30 cellular contexts compared by ENCODE assay signal in genomic region chr18:78915446-78916008, GRCh38.
"Had no signal": no experiment of that assay in that cellular context is flagged by ENCODE, and none has a peak within 500 bp of the region (broad histone marks: within the 10 kb centered on the region; RNA-seq: fewer than 3 reads in every experiment).

No MANE protein-coding gene starts in this region.

- H3K27me3 ChIP-seq: neutrophil, ovary, upper lobe of left lung had no signal

- H3K36me3 Mint-ChIP-seq: activated CD8-positive, alpha-beta memory T cell treated with anti-CD3 and anti-CD28 coated beads, Interleukin-2, amount 10 ng/mL, durations not matched to agents 7 days and 5 days; activated naive CD8-positive, alpha-beta T cell; immature natural killer cell; stimulated activated memory B cell treated with anti-CD40 and anti-IgM and Interleukin-4, amounts not matched to agents 10 μg/mL and 1 μg/mL and 100 μg/mL, for 72 hours had no signal

- H3K4me3 Mint-ChIP-seq: activated CD4-positive, alpha-beta T cell treated with anti-CD3 and anti-CD28 coated beads, Interleukin-2, amount 10 ng/mL, durations not matched to agents 7 days and 5 days; activated CD8-positive, alpha-beta memory T cell treated with anti-CD3 and anti-CD28 coated beads, Interleukin-2, amount 10 ng/mL, durations not matched to agents 7 days and 5 days; activated CD8-positive, alpha-beta T cell treated with anti-CD3 and anti-CD28 coated beads for 36 hours; activated naive CD8-positive, alpha-beta T cell; activated T-cell treated with anti-CD3 and anti-CD28 coated beads, Interleukin-2, amount 50 U/mL, for 72 hours; central memory CD8-positive, alpha-beta T cell; immature natural killer cell; nephron; stimulated activated memory B cell treated with anti-CD40 and anti-IgM and Interleukin-4, amounts not matched to agents 10 μg/mL and 1 μg/mL and 100 μg/mL, for 72 hours; stimulated activated naive CD8-positive, alpha-beta T cell treated with anti-CD3 and anti-CD28 coated beads, Interleukin-15, amount 100 ng/mL, for 72 hours; T-helper 17 cell; WTC11 had no signal

- H3K4me3 ChIP-seq: coronary artery, dorsolateral prefrontal cortex, gastroesophageal sphincter, heart left ventricle, lung, ovary, sigmoid colon, upper lobe of left lung had no signal

- H3K9me3 ChIP-seq: gastroesophageal sphincter, heart left ventricle, neutrophil, ovary, sigmoid colon, upper lobe of left lung had no signal

- DNase-seq: activated CD4-positive, alpha-beta T cell treated with anti-CD3 and anti-CD28 coated beads for 1 hour; activated CD4-positive, alpha-beta T cell treated with anti-CD3 and anti-CD28 coated beads, Interleukin-2, amount 10 ng/mL, durations not matched to agents 7 days and 5 days; activated CD8-positive, alpha-beta memory T cell treated with anti-CD3 and anti-CD28 coated beads, Interleukin-2, amount 10 ng/mL, durations not matched to agents 7 days and 5 days; activated CD8-positive, alpha-beta T cell treated with anti-CD3 and anti-CD28 coated beads for 36 hours; activated naive CD4-positive, alpha-beta T cell treated with Interleukin-2 at 50 U/mL for 16 hours; activated T-cell treated with anti-CD3 and anti-CD28 coated beads for 4 hours; activated T-cell treated with anti-CD3 and anti-CD28 coated beads, Interleukin-2, amount 50 U/mL, for 72 hours; anterior cingulate cortex; effector memory CD4-positive, alpha-beta T cell; heart left ventricle; hypothalamus; immature natural killer cell; ovary; sigmoid colon; small intestine; stimulated activated CD4-positive, alpha-beta T cell treated with anti-CD3 and anti-CD28 coated beads, Interleukin-4, amount 100 ng/mL, for 24 hours; stimulated activated naive CD8-positive, alpha-beta T cell treated with anti-CD3 and anti-CD28 coated beads, Interleukin-15, amount 100 ng/mL, for 72 hours; substantia nigra; T-helper 17 cell; upper lobe of left lung had no signal

- H3K9me3 Mint-ChIP-seq: activated CD4-positive, alpha-beta T cell treated with anti-CD3 and anti-CD28 coated beads, Interleukin-2, amount 10 ng/mL, durations not matched to agents 7 days and 5 days; activated CD8-positive, alpha-beta T cell treated with anti-CD3 and anti-CD28 coated beads for 36 hours; immature natural killer cell had no signal

- H3K4me1 ChIP-seq: gastroesophageal sphincter, heart left ventricle, sigmoid colon, upper lobe of left lung had no signal

- ATAC-seq: activated CD8-positive, alpha-beta memory T cell treated with anti-CD3 and anti-CD28 coated beads, Interleukin-2, amount 10 ng/mL, durations not matched to agents 7 days and 5 days; activated CD8-positive, alpha-beta T cell treated with anti-CD3 and anti-CD28 coated beads for 36 hours; activated T-cell treated with anti-CD3 and anti-CD28 coated beads, Interleukin-2, amount 50 U/mL, for 72 hours; gastroesophageal sphincter; heart left ventricle; stimulated activated memory B cell treated with anti-CD40 and anti-IgM and Interleukin-4, amounts not matched to agents 10 μg/mL and 1 μg/mL and 100 μg/mL, for 72 hours; T-helper 17 cell; WTC11 had no signal

- H3K27ac ChIP-seq: coronary artery, dorsolateral prefrontal cortex, gastroesophageal sphincter, heart left ventricle, neutrophil, ovary, sigmoid colon, upper lobe of left lung had no signal

- H3K27ac Mint-ChIP-seq: activated CD4-positive, alpha-beta T cell treated with anti-CD3 and anti-CD28 coated beads, Interleukin-2, amount 10 ng/mL, durations not matched to agents 7 days and 5 days; activated CD8-positive, alpha-beta memory T cell treated with anti-CD3 and anti-CD28 coated beads, Interleukin-2, amount 10 ng/mL, durations not matched to agents 7 days and 5 days; activated CD8-positive, alpha-beta T cell treated with anti-CD3 and anti-CD28 coated beads for 36 hours; activated naive CD8-positive, alpha-beta T cell; activated T-cell treated with anti-CD3 and anti-CD28 coated beads, Interleukin-2, amount 50 U/mL, for 72 hours; stimulated activated memory B cell treated with anti-CD40 and anti-IgM and Interleukin-4, amounts not matched to agents 10 μg/mL and 1 μg/mL and 100 μg/mL, for 72 hours; stimulated activated naive CD8-positive, alpha-beta T cell treated with anti-CD3 and anti-CD28 coated beads, Interleukin-15, amount 100 ng/mL, for 72 hours; T-helper 17 cell; WTC11 had no signal

- H3K27me3 Mint-ChIP-seq: activated CD4-positive, alpha-beta T cell treated with anti-CD3 and anti-CD28 coated beads, Interleukin-2, amount 10 ng/mL, durations not matched to agents 7 days and 5 days; activated CD8-positive, alpha-beta memory T cell treated with anti-CD3 and anti-CD28 coated beads, Interleukin-2, amount 10 ng/mL, durations not matched to agents 7 days and 5 days had no signal

- H3K4me1 Mint-ChIP-seq: activated CD4-positive, alpha-beta T cell treated with anti-CD3 and anti-CD28 coated beads, Interleukin-2, amount 10 ng/mL, durations not matched to agents 7 days and 5 days; activated CD8-positive, alpha-beta memory T cell treated with anti-CD3 and anti-CD28 coated beads, Interleukin-2, amount 10 ng/mL, durations not matched to agents 7 days and 5 days; central memory CD8-positive, alpha-beta T cell; immature natural killer cell; nephron; stimulated activated memory B cell treated with anti-CD40 and anti-IgM and Interleukin-4, amounts not matched to agents 10 μg/mL and 1 μg/mL and 100 μg/mL, for 72 hours; stimulated activated naive CD8-positive, alpha-beta T cell treated with anti-CD3 and anti-CD28 coated beads, Interleukin-15, amount 100 ng/mL, for 72 hours; T-helper 17 cell; WTC11 had no signal

- H3K36me3 ChIP-seq: gastroesophageal sphincter, heart left ventricle, neutrophil, ovary, sigmoid colon, upper lobe of left lung had no signal
